In genomic region chr5:141250576-141250975, GRCh38 we compare ENCODE assay signal across 15 cellular contexts. TPM values are rescaled to one million over a fixed set of nuclear protein-coding genes. Genes with fewer than 3 reads are reported as not detected.
A peak's percentile ranks its signal among the peaks of the same experiment; 100 is the strongest.
DNase-seq lines count a peak whose midpoint lies in the region; ATAC-seq and TF ChIP-seq lines count a peak whose summit lies in the region.
"Had no signal": no experiment of that assay in that cellular context is flagged by ENCODE, and none has a peak within 500 bp of the region (broad histone marks: within the 10 kb centered on the region; RNA-seq: fewer than 3 reads in every experiment).

No MANE protein-coding gene starts in this region.

- peaks cover 86% of the 10 kb centered on the region for H3K9me3 Mint-ChIP-seq in GM23338
- peaks cover 9 to 26% of the 10 kb centered on the region in 2 donors for H3K9me3 Mint-ChIP-seq in effector memory CD8-positive, alpha-beta T cell

- no peak overlapping the region for H2BK5ac ChIP-seq in mesendoderm (ENCODE audit: low read length)

- H3K23ac ChIP-seq in mesendoderm (ENCODE audit: low read length) = no peak overlapping the region

- H3K27me3 Mint-ChIP-seq in GM23338 (ENCODE audit: insufficient read depth, low read depth, poor library complexity) = peaks cover 4% of the 10 kb centered on the region
- no peaks in the 10 kb centered on the region for H3K27me3 Mint-ChIP-seq in effector memory CD8-positive, alpha-beta T cell

- no peaks in the 10 kb centered on the region for H4K20me1 ChIP-seq in GM23338 (replicated peaks; ENCODE audit: insufficient read depth)
- H4K20me1 ChIP-seq: BLaER1 treated with 17β-estradiol and CSF1 and Interleukin-3, amounts not matched to agents 10 nM and 100 nM had no signal

- no peak overlapping the region for H3K27ac ChIP-seq in GM23338 (ENCODE audit: low read depth)
- H3K27ac ChIP-seq in mesendoderm (ENCODE audit: low read depth, low read length) = no peak overlapping the region
- H3K27ac ChIP-seq: BLaER1 treated with 17β-estradiol and CSF1 and Interleukin-3, amounts not matched to agents 10 nM and 100 nM had no signal

- no peak overlapping the region for H3K4me2 ChIP-seq in GM23338
- no peak overlapping the region for H3K4me2 ChIP-seq in mesendoderm (ENCODE audit: low read length)
- H3K4me2 ChIP-seq: BLaER1 treated with 17β-estradiol and CSF1 and Interleukin-3, amounts not matched to agents 10 nM and 100 nM had no signal

- 0 out of 2 replicates have a peak, but pooled peaks cover 2% of the 10 kb centered on the region for H3F3A ChIP-seq in GM23338 (replicated peaks; ENCODE audit: low read depth)

- H3K36me3 Mint-ChIP-seq in GM23338 (ENCODE audit: low read depth) = peaks cover 58% of the 10 kb centered on the region
- no peaks in the 10 kb centered on the region for H3K36me3 Mint-ChIP-seq in effector memory CD8-positive, alpha-beta T cell (ENCODE audit: insufficient read depth)

- H2AFZ ChIP-seq in GM23338 = no peak overlapping the region

- no peak overlapping the region for H3K56ac ChIP-seq in mesendoderm (ENCODE audit: low read length)

- H4K8ac ChIP-seq in mesendoderm (ENCODE audit: low read depth, low read length) = no peak overlapping the region

- H3K4me3 ChIP-seq in GM23338 (no peak overlapping the region), mesendoderm (ENCODE audit: low read length) (no peak overlapping the region)
- H3K4me3 ChIP-seq: BLaER1 treated with 17β-estradiol and CSF1 and Interleukin-3, amounts not matched to agents 10 nM and 100 nM had no signal

- H3K4me1 ChIP-seq in GM23338 (ENCODE audit: insufficient read depth) = peaks cover 19% of the 10 kb centered on the region
- no peaks in the 10 kb centered on the region for H3K4me1 ChIP-seq in mesendoderm (ENCODE audit: control insufficient read depth, low read depth, low read length)
- H3K4me1 ChIP-seq: BLaER1 treated with 17β-estradiol and CSF1 and Interleukin-3, amounts not matched to agents 10 nM and 100 nM had no signal

- H3K27ac Mint-ChIP-seq in GM23338 = no peak overlapping the region
- H3K27ac Mint-ChIP-seq in effector memory CD8-positive, alpha-beta T cell = no peak overlapping the region
- H3K27ac Mint-ChIP-seq: CD4-positive, CD25-positive, alpha-beta regulatory T cell; H9 had no signal

- peaks cover 4% of the 10 kb centered on the region; the same call in 1 of the 2 replicates for H3K9me2 ChIP-seq in GM23338 (ENCODE audit: insufficient read depth)

- no peak overlapping the region for H2BK15ac ChIP-seq in mesendoderm (replicated peaks; ENCODE audit: low read depth)

- no peak overlapping the region for H2AK5ac ChIP-seq in mesendoderm (ENCODE audit: low read length)

- H4K5ac ChIP-seq in mesendoderm (ENCODE audit: low read length) = no peak overlapping the region

- H3K27me3 ChIP-seq in GM23338 (ENCODE audit: insufficient read depth) = no peaks in the 10 kb centered on the region
- H3K27me3 ChIP-seq in mesendoderm (ENCODE audit: insufficient read depth, low read length, poor library complexity) = no peaks in the 10 kb centered on the region
- H3K27me3 ChIP-seq: BLaER1 treated with 17β-estradiol and CSF1 and Interleukin-3, amounts not matched to agents 10 nM and 100 nM had no signal

- no peak overlapping the region for H2BK120ac ChIP-seq in mesendoderm (ENCODE audit: low read depth, low read length)

- H3K18ac ChIP-seq in mesendoderm (ENCODE audit: low read length) = no peak overlapping the region

- H3K4me3 Mint-ChIP-seq in GM23338 = no peak overlapping the region
- no peak overlapping the region for H3K4me3 Mint-ChIP-seq in effector memory CD8-positive, alpha-beta T cell
- H3K4me3 Mint-ChIP-seq: CD4-positive, CD25-positive, alpha-beta regulatory T cell; H9 had no signal

- H3K9ac ChIP-seq in mesendoderm (ENCODE audit: low read length) = no peak overlapping the region
- H3K9ac ChIP-seq: BLaER1 treated with 17β-estradiol and CSF1 and Interleukin-3, amounts not matched to agents 10 nM and 100 nM had no signal

- TF ChIP-seq CTCF in GM23338 (conservative IDR thresholded peaks at IDR 0.05; ENCODE audit: low read depth in 2 of 2) = peak; percentile 22 to 30; a peak in 3 of 4 replicates

- DNase-seq in NCI-H526 (lab: John Stamatoyannopoulos, UW) (peak; percentile 33 to 41), NCI-H526 treated with DMSO at 0.1 percent for 48 hours (lab: John Stamatoyannopoulos, UW) (no peak), GM23338 (ENCODE audit: low spot score) (peak; percentile 48), RKO (ENCODE audit: low spot score) (peak; percentile 46), mesendoderm (peak; percentile 33), kidney glomerular epithelial cell (lab: John Stamatoyannopoulos, UW) (no peak), germinal center (ENCODE audit: low spot score) (no peak)
- no peak for DNase-seq in effector memory CD8-positive, alpha-beta T cell
- DNase-seq: 8988T; ACHN; CD4-positive, CD25-positive, alpha-beta regulatory T cell; DMS79; GOT3; H9 had no signal

- ATAC-seq in GM23338 = no peak
- no peak for ATAC-seq in effector memory CD8-positive, alpha-beta T cell (replicated peaks)

- H3K79me1 ChIP-seq in mesendoderm (ENCODE audit: low read length) = no peaks in the 10 kb centered on the region

- no peak overlapping the region for H3K4ac ChIP-seq in mesendoderm (ENCODE audit: low read depth, low read length)

- H3K36me3 ChIP-seq in GM23338 (ENCODE audit: insufficient read depth) = 0 out of 2 replicates have a peak, but pooled peaks cover 4% of the 10 kb centered on the region
- no peaks in the 10 kb centered on the region for H3K36me3 ChIP-seq in mesendoderm (ENCODE audit: control insufficient read depth, insufficient read depth, low read length)

- H3K79me2 ChIP-seq in GM23338 (replicated peaks; ENCODE audit: insufficient read depth) (no peaks in the 10 kb centered on the region), mesendoderm (ENCODE audit: control insufficient read depth, insufficient read depth, low read length) (no peaks in the 10 kb centered on the region)

- H3K4me1 Mint-ChIP-seq in GM23338 = peaks cover 1% of the 10 kb centered on the region; the same call in 2 of the 3 replicates
- no peaks in the 10 kb centered on the region for H3K4me1 Mint-ChIP-seq in effector memory CD8-positive, alpha-beta T cell (ENCODE audit: low read depth in 2 of 2)

TF ChIP-seq in GM23338, 12 proteins besides CTCF, POLR2A, EP300 and RAD21 (continues in another document):
- TF ChIP-seq POLR2AphosphoS5 (IDR thresholded peaks at IDR 0.05; ENCODE audit: low read depth) (no peak), ZNF331 (CRISPR knock-in tag; IDR thresholded peaks at IDR 0.05; ENCODE audit: low read depth) (no peak)

RNA-seq across cellular contexts. Expression of gene PCDHB15, which starts 5.4 kb away (rescaled TPM):
- 8.0 and 12.1 TPM in 2 replicates for total RNA-seq in GM23338 (2014; rRNA removed; shearing (Covaris generic))
- 4.9 and 6.1 TPM in 2 replicates for polyA plus RNA-seq in GM23338 (2016; fragmentation: Nextera tagmentation; extraction: Ambion mirVana)
- polyA plus RNA-seq in mesendoderm (2013, experiment 1 of 2) = 3.0 TPM
- 2.8 TPM for polyA plus RNA-seq in mesendoderm (2013, experiment 2 of 2)
- total RNA-seq: CD4-positive, CD25-positive, alpha-beta regulatory T cell had no signal
- polyA plus RNA-seq: CD4-positive, CD25-positive, alpha-beta regulatory T cell had no signal

RNA-seq across cellular contexts. Expression of gene PCDHB14, which starts 27.4 kb away (rescaled TPM):
- 3.2 and 4.1 TPM in 2 replicates for total RNA-seq in GM23338 (2014; rRNA removed; shearing (Covaris generic))
- polyA plus RNA-seq in GM23338 (2016; fragmentation: Nextera tagmentation; extraction: Ambion mirVana) = 0.71 and 0.83 TPM in 2 replicates
- 1.4 TPM for polyA plus RNA-seq in mesendoderm (2013, experiment 1 of 2)
- polyA plus RNA-seq in mesendoderm (2013, experiment 2 of 2) = 1.4 TPM
- total RNA-seq: CD4-positive, CD25-positive, alpha-beta regulatory T cell had no signal
- polyA plus RNA-seq: CD4-positive, CD25-positive, alpha-beta regulatory T cell had no signal

RNA-seq across cellular contexts. Expression of gene PCDHB13, which starts 36.9 kb away (rescaled TPM):
- 2.4 and 3.5 TPM in 2 replicates for total RNA-seq in GM23338 (2014; rRNA removed; shearing (Covaris generic))
- 0.87 and 1.1 TPM in 2 replicates for polyA plus RNA-seq in GM23338 (2016; fragmentation: Nextera tagmentation; extraction: Ambion mirVana)
- 1.4 TPM for polyA plus RNA-seq in mesendoderm (2013, experiment 1 of 2)
- polyA plus RNA-seq in mesendoderm (2013, experiment 2 of 2) = 1.6 TPM
- total RNA-seq: CD4-positive, CD25-positive, alpha-beta regulatory T cell had no signal

RNA-seq across cellular contexts. Expression of gene PCDHB12, which starts 42.1 kb away (rescaled TPM):
- total RNA-seq in GM23338 (2014; rRNA removed; shearing (Covaris generic)) = 3.7 and 4.3 TPM in 2 replicates
- polyA plus RNA-seq in GM23338 (2016; fragmentation: Nextera tagmentation; extraction: Ambion mirVana) = 0.80 and 1.3 TPM in 2 replicates
- 1.00 TPM for polyA plus RNA-seq in mesendoderm (2013, experiment 1 of 2)
- polyA plus RNA-seq in mesendoderm (2013, experiment 2 of 2) = 0.78 TPM
- total RNA-seq: CD4-positive, CD25-positive, alpha-beta regulatory T cell had no signal
- polyA plus RNA-seq: CD4-positive, CD25-positive, alpha-beta regulatory T cell had no signal

RNA-seq across cellular contexts. Expression of gene PCDHB11, which starts 51.1 kb away (rescaled TPM):
- 0.47 and 1.3 TPM in 2 replicates for total RNA-seq in GM23338 (2014; rRNA removed; shearing (Covaris generic))
- 0.19 and 0.33 TPM in 2 replicates for polyA plus RNA-seq in GM23338 (2016; fragmentation: Nextera tagmentation; extraction: Ambion mirVana)
- polyA plus RNA-seq in mesendoderm (2013, experiment 1 of 2) = 0.51 TPM
- polyA plus RNA-seq in mesendoderm (2013, experiment 2 of 2) = 0.66 TPM
- total RNA-seq: CD4-positive, CD25-positive, alpha-beta regulatory T cell had no signal
- polyA plus RNA-seq: CD4-positive, CD25-positive, alpha-beta regulatory T cell had no signal

Comparison
In these comparisons a context has a peak if more than half of its experiments do, and no peak if none do; other contexts are left out.
1. DNase-seq: peak in NCI-H526 (2 of 2), GM23338 (single experiment), RKO (single experiment) and mesendoderm (single experiment); none in NCI-H526 treated with DMSO at 0.1 percent for 48 hours (single experiment), kidney glomerular epithelial cell (single experiment), germinal center (single experiment) and effector memory CD8-positive, alpha-beta T cell (0 of 3).